ENCODE assay signal across 8 cellular contexts in the genomic region with DNA sequence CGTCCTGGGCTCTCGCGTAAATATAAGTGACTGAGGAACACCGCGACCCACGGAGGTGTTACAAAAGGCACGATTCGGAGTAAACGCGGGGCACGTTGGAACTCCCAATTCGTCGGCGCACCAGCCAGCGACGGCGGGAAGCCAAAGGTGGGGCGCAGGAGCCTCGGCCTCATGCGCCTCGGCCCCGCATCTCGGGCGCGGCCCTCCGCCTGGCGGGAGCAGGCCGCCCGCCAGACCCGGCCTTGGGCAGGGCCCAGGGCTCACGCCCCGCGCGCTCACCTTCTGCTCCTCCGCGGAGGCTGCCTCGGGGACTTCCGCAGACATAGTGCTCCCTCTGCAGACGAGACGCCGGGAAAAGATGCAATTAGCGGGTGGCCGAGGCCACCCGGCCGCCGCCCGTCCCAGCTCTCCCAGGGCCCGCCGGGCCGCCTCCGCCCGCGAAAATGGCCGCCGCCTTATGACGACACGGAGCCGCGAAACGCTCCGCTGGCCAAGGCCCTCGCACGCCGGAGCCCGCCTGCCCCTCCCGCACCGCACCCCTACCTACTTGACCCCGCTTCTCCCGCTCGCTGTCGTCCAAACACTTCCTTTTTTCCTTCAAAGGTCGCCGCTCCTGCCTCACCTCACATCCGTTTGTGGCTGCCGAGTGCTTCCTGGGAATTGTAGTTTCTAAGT. TPM values are rescaled to one million over a fixed set of nuclear protein-coding genes. Genes with fewer than 3 reads are reported as not detected.
DNase-seq lines count a peak whose midpoint lies in the region; ATAC-seq, FAIRE-seq and TF ChIP-seq lines count a peak whose summit lies in the region.

A gene with protein sequence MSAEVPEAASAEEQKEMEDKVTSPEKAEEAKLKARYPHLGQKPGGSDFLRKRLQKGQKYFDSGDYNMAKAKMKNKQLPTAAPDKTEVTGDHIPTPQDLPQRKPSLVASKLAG (minus strand): TSS at position 462 of the 675 bp plus-strand sequence. CDS start 138 bp downstream, at position 324.

- peak; percentile 54 for ATAC-seq in GM21367 (IDR thresholded peaks at IDR 0.05; ENCODE audit: unreplicated experiment)

- no peaks in the 10 kb centered on the region for H3K27me3 ChIP-seq in NT2/D1 (ENCODE audit: insufficient read depth, insufficient read length)
- H3K27me3 ChIP-seq in endodermal cell (ENCODE audit: control insufficient read depth, insufficient read depth, low read length, poor library complexity, severe bottlenecking): no peaks in the 10 kb centered on the region

- H3K36me3 ChIP-seq in NT2/D1 (ENCODE audit: insufficient read depth, insufficient read length, low read length) (no peaks in the 10 kb centered on the region), endodermal cell (ENCODE audit: control insufficient read depth, insufficient read depth, low read length) (peaks cover 10% of the 10 kb centered on the region), mesodermal cell (ENCODE audit: control insufficient read depth, insufficient read depth, low read length) (peaks cover 17% of the 10 kb centered on the region)

- peak within 1 kb of the TSS; percentile 96 for H3K9ac ChIP-seq in NT2/D1 (ENCODE audit: insufficient read length, low read depth)
- peak within 1 kb of the TSS; percentile 97 for H3K9ac ChIP-seq in endodermal cell (ENCODE audit: extremely low read depth, low read length, poor library complexity, severe bottlenecking)

- DNase-seq in COR-L47 (lab: John Stamatoyannopoulos, UW) (peak; percentile 93), HTR-8/SVneo (ENCODE audit: insufficient read length, low spot score) (peak; percentile 93), NT2/D1 (ENCODE audit: low read depth, low spot score) (peak; percentile 83), endodermal cell (peak; percentile 97)
- peak; percentile 53 for DNase-seq in activated CD8-positive, alpha-beta memory T cell treated with anti-CD3 and anti-CD28 coated beads, Interleukin-2, amount 50 U/mL, for 1 hour (ENCODE audit: extremely low read depth)
- peak; percentile 75 to 76 for DNase-seq in stimulated activated CD8-positive, alpha-beta memory T cell treated with anti-CD3 and anti-CD28 coated beads, Interleukin-15, amount 100 ng/mL, for 48 hours (ENCODE audit: low read depth in 2 of 2)

- H3K4me1 Mint-ChIP-seq in endodermal cell: peaks cover 17% of the 10 kb centered on the region

- H3K27ac Mint-ChIP-seq in endodermal cell: peak within 1 kb of the TSS; percentile 99

- H3K4me3 Mint-ChIP-seq in endodermal cell: peak within 1 kb of the TSS; percentile 98

- H3K27ac ChIP-seq in endodermal cell (ENCODE audit: low read depth, low read length) (peak within 1 kb of the TSS; percentile 95), mesodermal cell (ENCODE audit: low read depth, low read length, severe bottlenecking) (peak within 1 kb of the TSS; percentile 96)

- H3K9me3 ChIP-seq in NT2/D1 (ENCODE audit: insufficient read depth, low read length): no peaks in the 10 kb centered on the region
- no peaks in the 10 kb centered on the region for H3K9me3 ChIP-seq in endodermal cell (ENCODE audit: control insufficient read depth, low read length)
- H3K9me3 ChIP-seq in mesodermal cell (ENCODE audit: control insufficient read depth, low read length): no peaks in the 10 kb centered on the region

- H3K4me3 ChIP-seq in NT2/D1 (ENCODE audit: insufficient read length, low read depth) (peak within 1 kb of the TSS; percentile 90), endodermal cell (ENCODE audit: low read length) (peak within 1 kb of the TSS; percentile 85), mesodermal cell (ENCODE audit: extremely low read depth, insufficient read depth, low read length, poor library complexity, severe bottlenecking) (peak within 1 kb of the TSS; percentile 84)

- H3K27me3 Mint-ChIP-seq in endodermal cell (ENCODE audit: insufficient read depth): no peaks in the 10 kb centered on the region

- peak; percentile 59 for FAIRE-seq in HTR-8/SVneo (lab: Jason Lieb, UNC)

- no peaks in the 10 kb centered on the region for H3K36me3 Mint-ChIP-seq in endodermal cell (ENCODE audit: low read depth)

- 0% methylated on average over 19 to 75 of the region's 75 CpGs for whole genome bisulfite sequencing in endodermal cell (ENCODE audit: insufficient coverage in 1 of 2, insufficient read length in 1 of 2), 2 experiments
- 0% methylated on average over 53 to 68 of the region's 75 CpGs for WGBS in mesodermal cell (ENCODE audit: insufficient coverage in 2 of 2), 2 experiments

- no peaks in the 10 kb centered on the region for H3K4me1 ChIP-seq in NT2/D1 (ENCODE audit: insufficient read depth, insufficient read length)
- H3K4me1 ChIP-seq in endodermal cell (ENCODE audit: control insufficient read depth, insufficient read depth, low read length): no peaks in the 10 kb centered on the region
- peaks cover 5% of the 10 kb centered on the region for H3K4me1 ChIP-seq in mesodermal cell (ENCODE audit: control insufficient read depth, insufficient read depth, low read length, poor library complexity, severe bottlenecking)

- no peaks in the 10 kb centered on the region for H3K9me3 Mint-ChIP-seq in endodermal cell

- peak; percentile 20 for TF ChIP-seq CTCF in endodermal cell (conservative IDR thresholded peaks at IDR 0.05)

RNA-seq across cellular contexts. Expression of the gene that starts here (rescaled TPM):
- 100 to 1,000 TPM; 188 to 219 TPM for total RNA-seq in endodermal cell
- 178 TPM for polyA plus RNA-seq in endodermal cell (2013, experiment 1 of 2)
- polyA plus RNA-seq in endodermal cell (2013, experiment 2 of 2): 162 TPM
- 120 TPM for polyA plus RNA-seq in mesodermal cell (2013, experiment 1 of 2)
- polyA plus RNA-seq in mesodermal cell (2013, experiment 2 of 2): 107 TPM

Comparison
In these comparisons a context has a peak if more than half of its experiments do, and no peak if none do; other contexts are left out.
1. Peak in every context shown above with its lines: DNase-seq, ATAC-seq, H3K4me3 ChIP-seq and H3K27ac ChIP-seq.